Comparison of ENCODE assay signal across 31 cellular contexts in genomic region chr3:29011441-29011840, GRCh38.
"Had no signal": no experiment of that assay in that cellular context is flagged by ENCODE, and none has a peak within 500 bp of the region (broad histone marks: within the 10 kb centered on the region; RNA-seq: fewer than 3 reads in every experiment).

No MANE protein-coding gene starts in this region.

- ATAC-seq: activated CD8-positive, alpha-beta memory T cell treated with anti-CD3 and anti-CD28 coated beads, Interleukin-2, amount 10 ng/mL, durations not matched to agents 7 days and 5 days; activated naive CD8-positive, alpha-beta T cell treated with anti-CD3 and anti-CD28 coated beads, Interleukin-2, amount 50 U/mL, for 24 hours; body of pancreas; Panc1 had no signal

- H3K9me3 ChIP-seq: body of pancreas, MG63, SJCRH30 had no signal

- H3K4me1 ChIP-seq: body of pancreas, SJCRH30 had no signal

- H3K4me1 Mint-ChIP-seq: activated CD4-positive, alpha-beta memory T cell treated with anti-CD3 and anti-CD28 coated beads, Interleukin-2, amount 10 ng/mL, durations not matched to agents 7 days and 5 days; activated CD8-positive, alpha-beta memory T cell treated with anti-CD3 and anti-CD28 coated beads, Interleukin-2, amount 10 ng/mL, durations not matched to agents 7 days and 5 days; activated naive CD4-positive, alpha-beta T cell treated with anti-CD3 and anti-CD28 coated beads, Interleukin-2, amount 10 ng/mL, durations not matched to agents 7 days and 5 days; activated naive CD8-positive, alpha-beta T cell treated with anti-CD3 and anti-CD28 coated beads, Interleukin-2, amount 50 U/mL, for 24 hours had no signal

- H3K36me3 Mint-ChIP-seq: activated CD8-positive, alpha-beta memory T cell treated with anti-CD3 and anti-CD28 coated beads, Interleukin-2, amount 10 ng/mL, durations not matched to agents 7 days and 5 days; activated naive CD4-positive, alpha-beta T cell treated with anti-CD3 and anti-CD28 coated beads, Interleukin-2, amount 10 ng/mL, durations not matched to agents 7 days and 5 days; activated naive CD8-positive, alpha-beta T cell had no signal

- H3K9me3 Mint-ChIP-seq: activated CD4-positive, alpha-beta memory T cell treated with anti-CD3 and anti-CD28 coated beads, Interleukin-2, amount 10 ng/mL, durations not matched to agents 7 days and 5 days; activated naive CD4-positive, alpha-beta T cell treated with anti-CD3 and anti-CD28 coated beads, Interleukin-2, amount 10 ng/mL, durations not matched to agents 7 days and 5 days; activated naive CD8-positive, alpha-beta T cell treated with anti-CD3 and anti-CD28 coated beads, Interleukin-2, amount 50 U/mL, for 24 hours had no signal

- H3K27me3 ChIP-seq: body of pancreas, MG63, SJCRH30 had no signal

- H3K36me3 ChIP-seq: MG63, SJCRH30, WERI-Rb-1 had no signal

- H3K4me3 ChIP-seq: body of pancreas, MG63, SJCRH30, SK-N-MC had no signal

- H3K4me3 Mint-ChIP-seq: activated CD4-positive, alpha-beta memory T cell treated with anti-CD3 and anti-CD28 coated beads, Interleukin-2, amount 10 ng/mL, durations not matched to agents 7 days and 5 days; activated CD8-positive, alpha-beta memory T cell treated with anti-CD3 and anti-CD28 coated beads, Interleukin-2, amount 10 ng/mL, durations not matched to agents 7 days and 5 days; activated naive CD4-positive, alpha-beta T cell treated with anti-CD3 and anti-CD28 coated beads, Interleukin-2, amount 10 ng/mL, durations not matched to agents 7 days and 5 days; activated naive CD8-positive, alpha-beta T cell; activated naive CD8-positive, alpha-beta T cell treated with anti-CD3 and anti-CD28 coated beads, Interleukin-2, amount 50 U/mL, for 24 hours had no signal

- H3K27ac Mint-ChIP-seq: activated CD4-positive, alpha-beta memory T cell treated with anti-CD3 and anti-CD28 coated beads, Interleukin-2, amount 10 ng/mL, durations not matched to agents 7 days and 5 days; activated CD8-positive, alpha-beta memory T cell treated with anti-CD3 and anti-CD28 coated beads, Interleukin-2, amount 10 ng/mL, durations not matched to agents 7 days and 5 days; activated naive CD4-positive, alpha-beta T cell treated with anti-CD3 and anti-CD28 coated beads, Interleukin-2, amount 10 ng/mL, durations not matched to agents 7 days and 5 days; activated naive CD8-positive, alpha-beta T cell; activated naive CD8-positive, alpha-beta T cell treated with anti-CD3 and anti-CD28 coated beads, Interleukin-2, amount 50 U/mL, for 24 hours had no signal

- H3K27me3 Mint-ChIP-seq: activated CD4-positive, alpha-beta memory T cell treated with anti-CD3 and anti-CD28 coated beads, Interleukin-2, amount 10 ng/mL, durations not matched to agents 7 days and 5 days; activated CD8-positive, alpha-beta memory T cell treated with anti-CD3 and anti-CD28 coated beads, Interleukin-2, amount 10 ng/mL, durations not matched to agents 7 days and 5 days; activated naive CD4-positive, alpha-beta T cell treated with anti-CD3 and anti-CD28 coated beads, Interleukin-2, amount 10 ng/mL, durations not matched to agents 7 days and 5 days; activated naive CD8-positive, alpha-beta T cell; activated naive CD8-positive, alpha-beta T cell treated with anti-CD3 and anti-CD28 coated beads, Interleukin-2, amount 50 U/mL, for 24 hours had no signal

- DNase-seq: activated CD4-positive, alpha-beta memory T cell treated with anti-CD3 and anti-CD28 coated beads, Interleukin-2, amount 10 ng/mL, durations not matched to agents 7 days and 5 days; activated CD4-positive, alpha-beta T cell treated with anti-CD3 and anti-CD28 coated beads for 1 hour; activated CD4-positive, alpha-beta T cell treated with anti-CD3 and anti-CD28 coated beads for 48 hours; activated CD4-positive, CD25-positive, alpha-beta regulatory T cell; activated CD8-positive, alpha-beta memory T cell treated with anti-CD3 and anti-CD28 coated beads for 24 hours; activated CD8-positive, alpha-beta memory T cell treated with anti-CD3 and anti-CD28 coated beads, Interleukin-2, amount 10 ng/mL, durations not matched to agents 7 days and 5 days; activated CD8-positive, alpha-beta memory T cell treated with anti-CD3 and anti-CD28 coated beads, Interleukin-2, amount 50 U/mL, for 48 hours; activated effector memory CD4-positive, alpha-beta T cell treated with Interleukin-2 at 50 U/mL for 16 hours; activated naive CD4-positive, alpha-beta T cell treated with anti-CD3 and anti-CD28 coated beads, Interleukin-2, amount 10 ng/mL, durations not matched to agents 7 days and 5 days; activated naive CD8-positive, alpha-beta T cell treated with anti-CD3 and anti-CD28 coated beads, Interleukin-2, amount 50 U/mL, for 24 hours; activated T-cell treated with anti-CD3 and anti-CD28 coated beads, Interleukin-2, amount 50 U/mL, for 48 hours; anterior cingulate cortex; body of pancreas; caudate nucleus; cerebellar nuclear complex; Kasumi-1; KG1; MG63; NCI-H1048; NCI-H146; NCI-H187; NCI-H345; NCI-H510A; NCI-H526; SHP77; SJCRH30; T1000; WERI-Rb-1 had no signal

- H3K27ac ChIP-seq: body of pancreas, SJCRH30, SK-N-MC, WERI-Rb-1 had no signal
